ENCODE assay signal across 9 cellular contexts in genomic region chr12:26691234-26691970, GRCh38.
DNase-seq lines count a peak whose midpoint lies in the region; ATAC-seq, FAIRE-seq and TF ChIP-seq lines count a peak whose summit lies in the region.
"Had no signal": no experiment of that assay in that cellular context is flagged by ENCODE, and none has a peak within 500 bp of the region (broad histone marks: within the 10 kb centered on the region; RNA-seq: fewer than 3 reads in every experiment).

No MANE protein-coding gene starts in this region.

- H3K79me2 ChIP-seq in HCT116 (ENCODE audit: insufficient read depth, low read length) = no peaks in the 10 kb centered on the region

- H3K36me3 ChIP-seq in HCT116 (ENCODE audit: control insufficient read depth in 1 of 2, insufficient read depth in 2 of 2, low read length in 2 of 2) = no peaks in the 10 kb centered on the region

- peak overlapping the region; percentile 47 for H2AFZ ChIP-seq in HCT116 (ENCODE audit: low read depth, low read length, poor library complexity, severe bottlenecking)

- H4K20me1 ChIP-seq in HCT116 (ENCODE audit: insufficient read depth) = no peaks in the 10 kb centered on the region

- no peak for TF ChIP-seq CTCF in HCT116 (IDR thresholded peaks at IDR 0.05 in 2 of 3, conservative IDR thresholded peaks at IDR 0.05 in 1 of 3; ENCODE audit: borderline replicate concordance in 1 of 3, insufficient read depth in 1 of 3, low read depth in 2 of 3, low read length in 2 of 3)
- peak; percentile 0 for TF ChIP-seq CTCF in fibroblast of pulmonary artery (IDR thresholded peaks at IDR 0.05; ENCODE audit: low read length, missing control alignments)
- TF ChIP-seq CTCF in retinal pigment epithelial cell (conservative IDR thresholded peaks at IDR 0.05; ENCODE audit: low read depth, low read length) = no peak
- no peak for TF ChIP-seq CTCF in GM13976 (IDR thresholded peaks at IDR 0.05; ENCODE audit: borderline replicate concordance, control extremely low read depth, extremely low read depth, insufficient read depth, missing control alignments)

- intact Hi-C loops in HCT116 (cut with micrococcal nuclease) = no loop called here

- DNase-seq in HCT116 (ENCODE audit: low read depth, low spot score) (peak; percentile 81), RCC 7860 (ENCODE audit: low spot score) (peak; percentile 98), fibroblast of pulmonary artery (ENCODE audit: low read depth) (peak; percentile 96), retinal pigment epithelial cell (ENCODE audit: low read depth) (peak; percentile 93), GM13976 (ENCODE audit: low spot score) (no peak), cerebellum (ENCODE audit: low spot score) (no peak), GDM1 (lab: John Stamatoyannopoulos, UW) (no peak)

- H3K9me2 ChIP-seq in HCT116 (ENCODE audit: insufficient read depth) = no peaks in the 10 kb centered on the region

- TF ChIP-seq RAD21 in HCT116 (IDR thresholded peaks at IDR 0.05; ENCODE audit: low read depth) = no peak

- no peaks in the 10 kb centered on the region for H3K9me3 ChIP-seq in HCT116 (ENCODE audit: control insufficient read depth in 1 of 2, insufficient read depth in 1 of 2, low read depth in 1 of 2, low read length in 2 of 2)

- ATAC-seq in HCT116 (peak; percentile 98), HG02571 (IDR thresholded peaks at IDR 0.05; ENCODE audit: unreplicated experiment) (no peak)

- RAD21 ChIA-PET in HCT116 (lab: Charles Lee; ENCODE audit: low non-redundant PET in 1 of 2, low total read pairs in 2 of 2, uncharacterized antibody in 2 of 2, unreplicated experiment in 2 of 2) = interaction anchor here in 1 of 2 experiments (1.3 kb wide), 1 partner anchor 10 kb away, joined by 5 read pairs; no protein-coding TSS in a partner anchor

- in situ Hi-C loops in GM13976 (cut with MboI; ENCODE audit: low sequenced_read_pairs, unreplicated experiment) = no loop called here

- peaks cover 5 to 23% of the 10 kb centered on the region in 2 experiments for H3K4me1 ChIP-seq in HCT116 (ENCODE audit: control insufficient read depth in 1 of 2, insufficient read depth in 2 of 2, low read length in 2 of 2)

- peak overlapping the region; percentile 80 for H3K4me2 ChIP-seq in HCT116 (ENCODE audit: low read length)

- H3K9ac ChIP-seq in HCT116 (ENCODE audit: low read length) = peak overlapping the region; percentile 33

- H3K27ac ChIP-seq in HCT116 (ENCODE audit: low read depth, low read length) = peak overlapping the region; percentile 0; the same call in 1 of the 2 replicates

- BruUV-seq in HCT116 (replicated peaks; lab: Mats Ljungman, UMichigan) = no TSS peak

- TF ChIP-seq POLR2A in HCT116 (IDR thresholded peaks at IDR 0.05; ENCODE audit: borderline replicate concordance, extremely low read depth, insufficient read depth, insufficient read length) = no peak

- peak; percentile 94 for FAIRE-seq in RCC 7860 (lab: Jason Lieb, UNC)
- FAIRE-seq: islet of Langerhans had no signal

- no peaks in the 10 kb centered on the region for H3K27me3 ChIP-seq in HCT116 (ENCODE audit: insufficient read depth, low read length)

- POLR2A ChIA-PET in HCT116 (lab: Charles Lee) = no interaction called here

- H3K4me3 ChIP-seq in HCT116 (replicated peaks in 1 of 2; ENCODE audit: low read depth in 1 of 2, low read length in 2 of 2) = peak overlapping the region; percentile 13 to 43
- no peak overlapping the region for H3K4me3 ChIP-seq in fibroblast of pulmonary artery (replicated peaks; ENCODE audit: low read depth, low read length)
- no peak overlapping the region for H3K4me3 ChIP-seq in retinal pigment epithelial cell (ENCODE audit: low read length)

- CTCF ChIA-PET in HCT116 (lab: Charles Lee) = interaction anchor here (4.8 kb wide), 1 partner anchor 11 kb away, joined by 30 read pairs; no protein-coding TSS in a partner anchor

TF ChIP-seq in HCT116, 20 proteins besides CTCF, POLR2A, EP300 and RAD21:
- TF ChIP-seq JUND (IDR thresholded peaks at IDR 0.05) (peak; percentile 93), EZH2 (IDR thresholded peaks at IDR 0.05) (no peak), TCF7L2 (IDR thresholded peaks at IDR 0.05; ENCODE audit: borderline replicate concordance, extremely low read depth, insufficient read depth, insufficient read length) (no peak), CBX3 (IDR thresholded peaks at IDR 0.05; ENCODE audit: low read depth) (peak; percentile 88; the same call in 1 of the 2 replicates), YY1 (IDR thresholded peaks at IDR 0.05; ENCODE audit: extremely low read depth, insufficient replicate concordance, low read depth, low read length) (peak; percentile 46), FOSL1 (IDR thresholded peaks at IDR 0.05; ENCODE audit: low read depth) (peak; percentile 97), REST (IDR thresholded peaks at IDR 0.05; ENCODE audit: low read depth) (no peak), MAX (IDR thresholded peaks at IDR 0.05) (peak; percentile 68; the same call in 1 of the 2 replicates), SP1 (IDR thresholded peaks at IDR 0.05; ENCODE audit: low read depth) (peak; percentile 75), CEBPB (IDR thresholded peaks at IDR 0.05; ENCODE audit: low read depth) (no peak; the same call in 1 of the 2 replicates), SIN3A (IDR thresholded peaks at IDR 0.05; ENCODE audit: low read depth) (peak; percentile 47; the same call in 1 of the 2 replicates), ZNF274 (IDR thresholded peaks at IDR 0.05; ENCODE audit: low read depth, low read length) (no peak), EGR1 (IDR thresholded peaks at IDR 0.05; ENCODE audit: low read depth) (no peak), SRF (IDR thresholded peaks at IDR 0.05; ENCODE audit: low read depth) (peak; percentile 57), ZFX (IDR thresholded peaks at IDR 0.05) (no peak)
TF ChIP-seq in HCT116: peak in this region for 8.

Comparison
In these comparisons a context has a peak if more than half of its experiments do, and no peak if none do; other contexts are left out.
1. DNase-seq: peak in HCT116 (single experiment), RCC 7860 (single experiment), fibroblast of pulmonary artery (single experiment) and retinal pigment epithelial cell (single experiment); none in GM13976 (single experiment), cerebellum (single experiment) and GDM1 (single experiment).
2. H3K4me3 ChIP-seq: peak in HCT116 (2 of 2); none in fibroblast of pulmonary artery (single experiment) and retinal pigment epithelial cell (single experiment).